ENCODE assay signal across 19 cellular contexts in genomic region chr15:20272422-20273184, GRCh38.
"Had no signal": no experiment of that assay in that cellular context is flagged by ENCODE, and none has a peak within 500 bp of the region (broad histone marks: within the 10 kb centered on the region; RNA-seq: fewer than 3 reads in every experiment).

No MANE protein-coding gene starts in this region.

- FAIRE-seq: endothelial cell of umbilical vein, frontal cortex, pancreas had no signal

- H3K36me3 Mint-ChIP-seq: activated CD8-positive, alpha-beta memory T cell treated with anti-CD3 and anti-CD28 coated beads, Interleukin-2, amount 10 ng/mL, durations not matched to agents 7 days and 5 days had no signal

- H3K27ac Mint-ChIP-seq: activated CD8-positive, alpha-beta memory T cell treated with anti-CD3 and anti-CD28 coated beads, Interleukin-2, amount 10 ng/mL, durations not matched to agents 7 days and 5 days; activated naive CD8-positive, alpha-beta T cell treated with anti-CD3 and anti-CD28 coated beads, Interleukin-2, amount 50 U/mL, for 24 hours; nephron progenitor cell; T-helper 17 cell had no signal

- H3K36me3 ChIP-seq: cardiac muscle cell, colonic mucosa, heart left ventricle, pancreas, stomach, thoracic aorta, vagina had no signal

- H3K9me3 ChIP-seq: pancreas, vagina had no signal

- H3K4me1 Mint-ChIP-seq: activated CD8-positive, alpha-beta memory T cell treated with anti-CD3 and anti-CD28 coated beads, Interleukin-2, amount 10 ng/mL, durations not matched to agents 7 days and 5 days; activated naive CD8-positive, alpha-beta T cell treated with anti-CD3 and anti-CD28 coated beads, Interleukin-2, amount 50 U/mL, for 24 hours; nephron progenitor cell; T-helper 17 cell had no signal

- H3K27ac ChIP-seq: cardiac muscle cell, colonic mucosa, heart left ventricle, pancreas, stomach, thoracic aorta, vagina had no signal

- H3K27me3 Mint-ChIP-seq: activated CD8-positive, alpha-beta memory T cell treated with anti-CD3 and anti-CD28 coated beads, Interleukin-2, amount 10 ng/mL, durations not matched to agents 7 days and 5 days; activated naive CD8-positive, alpha-beta T cell treated with anti-CD3 and anti-CD28 coated beads, Interleukin-2, amount 50 U/mL, for 24 hours; T-helper 17 cell had no signal

- ATAC-seq: activated CD8-positive, alpha-beta memory T cell treated with anti-CD3 and anti-CD28 coated beads, Interleukin-2, amount 10 ng/mL, durations not matched to agents 7 days and 5 days; activated naive CD8-positive, alpha-beta T cell treated with anti-CD3 and anti-CD28 coated beads, Interleukin-2, amount 50 U/mL, for 24 hours; activated T-cell treated with anti-CD3 and anti-CD28 coated beads, Interleukin-2, amount 50 U/mL, for 4 hours; pancreas; T-helper 17 cell had no signal

- H3K4me3 ChIP-seq: cardiac muscle cell, colonic mucosa, heart left ventricle, pancreas, stomach, thoracic aorta, vagina had no signal

- DNase-seq: activated CD4-positive, alpha-beta T cell treated with anti-CD3 and anti-CD28 coated beads, Interleukin-2, amount 50 U/mL, for 4 hours; activated CD8-positive, alpha-beta memory T cell treated with anti-CD3 and anti-CD28 coated beads, Interleukin-2, amount 10 ng/mL, durations not matched to agents 7 days and 5 days; activated naive CD4-positive, alpha-beta T cell treated with Interleukin-2 at 50 U/mL for 16 hours; activated naive CD8-positive, alpha-beta T cell treated with anti-CD3 and anti-CD28 coated beads, Interleukin-2, amount 50 U/mL, for 24 hours; activated T-cell treated with anti-CD3 and anti-CD28 coated beads, Interleukin-2, amount 50 U/mL, for 4 hours; colonic mucosa; mammary epithelial cell; nephron progenitor cell; stimulated activated CD4-positive, alpha-beta T cell treated with anti-CD3 and anti-CD28 coated beads, Interleukin-4, amount 100 ng/mL, for 1 hour; stimulated activated CD8-positive, alpha-beta memory T cell treated with anti-CD3 and anti-CD28 coated beads, Interleukin-4, amount 100 ng/mL, for 48 hours; stomach; T-helper 17 cell had no signal

- H3K4me3 Mint-ChIP-seq: activated CD8-positive, alpha-beta memory T cell treated with anti-CD3 and anti-CD28 coated beads, Interleukin-2, amount 10 ng/mL, durations not matched to agents 7 days and 5 days; activated naive CD8-positive, alpha-beta T cell treated with anti-CD3 and anti-CD28 coated beads, Interleukin-2, amount 50 U/mL, for 24 hours; activated T-cell treated with anti-CD3 and anti-CD28 coated beads, Interleukin-2, amount 50 U/mL, for 4 hours; nephron progenitor cell; T-helper 17 cell had no signal

- H3K9me3 Mint-ChIP-seq: activated naive CD8-positive, alpha-beta T cell treated with anti-CD3 and anti-CD28 coated beads, Interleukin-2, amount 50 U/mL, for 24 hours; activated T-cell treated with anti-CD3 and anti-CD28 coated beads, Interleukin-2, amount 50 U/mL, for 4 hours; nephron progenitor cell had no signal

- H3K4me1 ChIP-seq: colonic mucosa, heart left ventricle, pancreas, stomach, vagina had no signal

- H3K27me3 ChIP-seq: cardiac muscle cell, colonic mucosa, vagina had no signal
